In genomic region chr13:72463561-72463960, GRCh38 we compare ENCODE assay signal across 20 cellular contexts.
DNase-seq lines count a peak whose midpoint lies in the region; ATAC-seq, FAIRE-seq and TF ChIP-seq lines count a peak whose summit lies in the region.
"Had no signal": no experiment of that assay in that cellular context is flagged by ENCODE, and none has a peak within 500 bp of the region (broad histone marks: within the 10 kb centered on the region; RNA-seq: fewer than 3 reads in every experiment).

No MANE protein-coding gene starts in this region.

- no peaks in the 10 kb centered on the region for H3K79me2 ChIP-seq in fibroblast of lung (ENCODE audit: control insufficient read depth, insufficient read depth, low read length)

- H3K27ac ChIP-seq in fibroblast of lung (ENCODE audit: insufficient read depth, low read length) (no peak overlapping the region), right lobe of liver (no peak overlapping the region), sigmoid colon (peak overlapping the region in 3 of 4 donors; percentile 60 to 77 (median 73)), WERI-Rb-1 (no peak overlapping the region)
- H3K27ac ChIP-seq: ascending aorta, psoas muscle had no signal

- TF ChIP-seq POLR2A in right lobe of liver (IDR thresholded peaks at IDR 0.05) (no peak), sigmoid colon (IDR thresholded peaks at IDR 0.05) (no peak)

- TF ChIP-seq CTCF in fibroblast of lung (conservative IDR thresholded peaks at IDR 0.05 in 1 of 2, IDR thresholded peaks at IDR 0.05 in 1 of 2; ENCODE audit: low read depth in 1 of 2, low read length in 2 of 2), result no peak
- no peak for TF ChIP-seq CTCF in right lobe of liver (IDR thresholded peaks at IDR 0.05)
- no peak for TF ChIP-seq CTCF in sigmoid colon (IDR thresholded peaks at IDR 0.05)
- no peak for TF ChIP-seq CTCF in WERI-Rb-1 (IDR thresholded peaks at IDR 0.05; ENCODE audit: low read depth, low read length)

- H3K27me3 ChIP-seq in fibroblast of lung (ENCODE audit: control insufficient read depth, insufficient read depth, low read length) (no peaks in the 10 kb centered on the region), right lobe of liver (no peaks in the 10 kb centered on the region), sigmoid colon (no peaks in the 10 kb centered on the region), WERI-Rb-1 (ENCODE audit: insufficient read depth, low read depth, severe bottlenecking) (no peaks in the 10 kb centered on the region)
- H3K27me3 ChIP-seq: ascending aorta had no signal

- TF ChIP-seq EP300 in sigmoid colon (IDR thresholded peaks at IDR 0.05), result peak in 1 of 4 donors; percentile 77

- H3K9me3 ChIP-seq in fibroblast of lung (ENCODE audit: control insufficient read depth, insufficient read depth, low read depth, low read length), result no peaks in the 10 kb centered on the region
- H3K9me3 ChIP-seq in right lobe of liver, result no peaks in the 10 kb centered on the region
- H3K9me3 ChIP-seq in sigmoid colon, result no peaks in the 10 kb centered on the region
- no peaks in the 10 kb centered on the region for H3K9me3 ChIP-seq in WERI-Rb-1 (ENCODE audit: severe bottlenecking)
- H3K9me3 ChIP-seq: ascending aorta, psoas muscle had no signal

- no peaks in the 10 kb centered on the region for H3K4me1 ChIP-seq in fibroblast of lung (ENCODE audit: control insufficient read depth, extremely low read depth, insufficient read depth, low read length)
- H3K4me1 ChIP-seq in right lobe of liver, result peaks cover 0 to 10% (median 0%) of the 10 kb centered on the region in 4 donors
- H3K4me1 ChIP-seq in sigmoid colon, result peaks cover 0 to 49% (median 25%) of the 10 kb centered on the region in 4 donors
- H3K4me1 ChIP-seq: ascending aorta, psoas muscle had no signal

- H3K36me3 ChIP-seq in fibroblast of lung (ENCODE audit: control insufficient read depth, insufficient read depth, low read length) (no peaks in the 10 kb centered on the region), right lobe of liver (no peaks in the 10 kb centered on the region), sigmoid colon (no peaks in the 10 kb centered on the region), WERI-Rb-1 (no peaks in the 10 kb centered on the region)
- H3K36me3 ChIP-seq: ascending aorta had no signal

- FAIRE-seq in frontal cortex (lab: Jason Lieb, UNC), result no peak
- FAIRE-seq: GM12892 had no signal

- H3K9ac ChIP-seq in fibroblast of lung (ENCODE audit: insufficient read depth, low read length), result no peak overlapping the region

- H2AFZ ChIP-seq in fibroblast of lung (ENCODE audit: low read length), result peak overlapping the region; percentile 45

- H3K4me3 ChIP-seq in fibroblast of lung (replicated peaks in 1 of 4; ENCODE audit: control extremely low read depth in 1 of 4, insufficient read depth in 1 of 4, low read depth in 3 of 4, low read length in 4 of 4), result no peak overlapping the region
- H3K4me3 ChIP-seq in right lobe of liver, result no peak overlapping the region
- no peak overlapping the region for H3K4me3 ChIP-seq in sigmoid colon
- H3K4me3 ChIP-seq in WERI-Rb-1 (ENCODE audit: low read depth, low read length), result no peak overlapping the region
- H3K4me3 ChIP-seq: ascending aorta, psoas muscle had no signal

- intact Hi-C loops in right lobe of liver (cut with DNase I), result no loop called here
- intact Hi-C loops in sigmoid colon (cut with DNase I), result no loop called here

- peak; percentile 8 for DNase-seq in SK-MEL-5 (ENCODE audit: low read depth, low spot score)
- peak; percentile 33 to 86 for DNase-seq in fibroblast of lung (ENCODE audit: low read depth in 2 of 2)
- DNase-seq in right lobe of liver, result no peak
- DNase-seq in sigmoid colon, result peak; percentile 70
- no peak for DNase-seq in frontal cortex (ENCODE audit: low spot score in 2 of 2)
- DNase-seq in WERI-Rb-1, result no peak
- DNase-seq: activated CD4-positive, alpha-beta T cell treated with anti-CD3 and anti-CD28 coated beads for 4 hours; activated T-cell treated with anti-CD3 and anti-CD28 coated beads, Interleukin-2, amount 50 U/mL, for 48 hours; C1 segment of cervical spinal cord; mesendoderm; NCI-H1092; NCI-H226; psoas muscle; stimulated activated CD4-positive, alpha-beta T cell treated with anti-CD3 and anti-CD28 coated beads, Interleukin-4, amount 100 ng/mL, for 4 hours; T-helper 17 cell had no signal

- in situ Hi-C loops in SK-MEL-5 (cut with HindIII; ENCODE audit: low pct_unique_long_range_greater_than_20kb, low sequenced_read_pairs), result no loop called here

- no peak overlapping the region for H3K4me2 ChIP-seq in fibroblast of lung (ENCODE audit: extremely low read depth, insufficient read depth, low read length)

- peak in 3 of 4 donors; percentile 63 to 67 (median 65) for ATAC-seq in right lobe of liver
- no peak for ATAC-seq in HG03045 (IDR thresholded peaks at IDR 0.05; ENCODE audit: unreplicated experiment)
- ATAC-seq: Panc1; psoas muscle; stimulated activated memory B cell treated with anti-CD40 and anti-IgM and Interleukin-4, amounts not matched to agents 10 μg/mL and 1 μg/mL and 100 μg/mL, for 72 hours; T-helper 17 cell had no signal

- WGBS in right lobe of liver (ENCODE audit: insufficient coverage, low coverage, low lambda C conversion rate, missing lambda C conversion rate), result 61% methylated on average over 7 of the region's 7 CpGs
- WGBS in sigmoid colon, 2 donors, result 15 to 60% methylated on average over 7 of the region's 7 CpGs

- no peaks in the 10 kb centered on the region for H4K20me1 ChIP-seq in fibroblast of lung (ENCODE audit: control insufficient read depth, extremely low read depth, insufficient read depth, low read length)

Comparison
In these comparisons a context has a peak if more than half of its experiments do, and no peak if none do; other contexts are left out.
1. DNase-seq: peak in SK-MEL-5 (single experiment), fibroblast of lung (2 of 2) and sigmoid colon (single experiment); none in right lobe of liver (0 of 3), frontal cortex (0 of 2) and WERI-Rb-1 (single experiment).
2. H3K27ac ChIP-seq: peak in sigmoid colon (3 of 4); none in fibroblast of lung (single experiment), right lobe of liver (0 of 3) and WERI-Rb-1 (single experiment).